In genomic region chr18:395481-396250, GRCh38 we compare ENCODE assay signal across 11 cellular contexts.
DNase-seq lines count a peak whose midpoint lies in the region; TF ChIP-seq lines count a peak whose summit lies in the region.
"Had no signal": no experiment of that assay in that cellular context is flagged by ENCODE, and none has a peak within 500 bp of the region (broad histone marks: within the 10 kb centered on the region; RNA-seq: fewer than 3 reads in every experiment).

No MANE protein-coding gene starts in this region.

- H3K4me1 ChIP-seq in esophagus muscularis mucosa, result peaks cover 24 to 72% (median 64%) of the 10 kb centered on the region in 4 donors
- peaks cover 29 to 51% of the 10 kb centered on the region in 2 experiments for H3K4me1 ChIP-seq in neutrophil (ENCODE audit: control insufficient read depth in 1 of 2, insufficient read depth in 1 of 2, low read depth in 1 of 2, low read length in 1 of 2)

- H3K27ac ChIP-seq in esophagus muscularis mucosa (replicated peaks in 1 of 4), result peak overlapping the region; percentile 67 to 82 (median 79)
- peak overlapping the region; percentile 88 for H3K27ac ChIP-seq in neutrophil
- H3K27ac ChIP-seq in substantia nigra (ENCODE audit: low read depth, low read length, poor library complexity, severe bottlenecking), result no peak overlapping the region

- WGBS in esophagus muscularis mucosa, result 19% methylated on average over 12 of the region's 12 CpGs

- intact Hi-C loops in esophagus muscularis mucosa (cut with DNase I), result no loop called here
- intact Hi-C loops in activated naive CD4-positive, alpha-beta T cell treated with anti-CD3 and anti-CD28 coated beads for 36 hours (cut with micrococcal nuclease), result no loop called here

- H3K27me3 Mint-ChIP-seq in activated naive CD4-positive, alpha-beta T cell treated with anti-CD3 and anti-CD28 coated beads for 36 hours (ENCODE audit: low read depth), result no peaks in the 10 kb centered on the region

- DNase-seq in AG20443 (ENCODE audit: low spot score) (peak; percentile 67), NCI-H2227 treated with DMSO at 0.1 percent for 48 hours (lab: John Stamatoyannopoulos, UW) (peak; percentile 78), esophagus muscularis mucosa (ENCODE audit: extremely low spot score) (no peak), GDM1 (lab: John Stamatoyannopoulos, UW) (no peak), substantia nigra (lab: John Stamatoyannopoulos, UW) (no peak), COLO829 (ENCODE audit: low spot score) (no peak)
- no peak for DNase-seq in activated naive CD4-positive, alpha-beta T cell treated with anti-CD3 and anti-CD28 coated beads for 36 hours
- DNase-seq: activated CD4-positive, alpha-beta T cell treated with anti-CD3 and anti-CD28 coated beads for 48 hours; stimulated activated naive B cell treated with anti-CD40 and anti-IgM and Interleukin-4, amounts not matched to agents 10 μg/mL and 1 μg/mL and 100 μg/mL, for 72 hours had no signal

- H3K36me3 ChIP-seq in esophagus muscularis mucosa (no peaks in the 10 kb centered on the region), neutrophil (no peaks in the 10 kb centered on the region)

- no peak overlapping the region for H3K4me3 Mint-ChIP-seq in activated naive CD4-positive, alpha-beta T cell treated with anti-CD3 and anti-CD28 coated beads for 36 hours
- H3K4me3 Mint-ChIP-seq: IgD-negative memory B cell; stimulated activated naive B cell treated with anti-CD40 and anti-IgM and Interleukin-4, amounts not matched to agents 10 μg/mL and 1 μg/mL and 100 μg/mL, for 72 hours had no signal

- H3K27ac Mint-ChIP-seq in activated naive CD4-positive, alpha-beta T cell treated with anti-CD3 and anti-CD28 coated beads for 36 hours, result no peak overlapping the region
- H3K27ac Mint-ChIP-seq: IgD-negative memory B cell; stimulated activated naive B cell treated with anti-CD40 and anti-IgM and Interleukin-4, amounts not matched to agents 10 μg/mL and 1 μg/mL and 100 μg/mL, for 72 hours had no signal

- H3K4me1 Mint-ChIP-seq in activated naive CD4-positive, alpha-beta T cell treated with anti-CD3 and anti-CD28 coated beads for 36 hours (ENCODE audit: low read depth), result no peaks in the 10 kb centered on the region
- H3K4me1 Mint-ChIP-seq: IgD-negative memory B cell; stimulated activated naive B cell treated with anti-CD40 and anti-IgM and Interleukin-4, amounts not matched to agents 10 μg/mL and 1 μg/mL and 100 μg/mL, for 72 hours had no signal

- no peaks in the 10 kb centered on the region for H3K27me3 ChIP-seq in esophagus muscularis mucosa
- H3K27me3 ChIP-seq in neutrophil, result no peaks in the 10 kb centered on the region

- H3K4me3 ChIP-seq in esophagus muscularis mucosa (no peak overlapping the region), neutrophil (ENCODE audit: low read depth in 1 of 2, low read length in 1 of 2) (no peak overlapping the region)

- no peaks in the 10 kb centered on the region for H3K36me3 Mint-ChIP-seq in activated naive CD4-positive, alpha-beta T cell treated with anti-CD3 and anti-CD28 coated beads for 36 hours (ENCODE audit: low read depth)
- H3K36me3 Mint-ChIP-seq: IgD-negative memory B cell; stimulated activated naive B cell treated with anti-CD40 and anti-IgM and Interleukin-4, amounts not matched to agents 10 μg/mL and 1 μg/mL and 100 μg/mL, for 72 hours had no signal

- no peak for TF ChIP-seq CTCF in esophagus muscularis mucosa (IDR thresholded peaks at IDR 0.05)
- no peak for TF ChIP-seq CTCF in neutrophil (IDR thresholded peaks at IDR 0.05)

- no peak for TF ChIP-seq POLR2A in esophagus muscularis mucosa (IDR thresholded peaks at IDR 0.05; ENCODE audit: low read depth)

- H3K9me3 ChIP-seq in esophagus muscularis mucosa, result no peaks in the 10 kb centered on the region
- no peaks in the 10 kb centered on the region for H3K9me3 ChIP-seq in neutrophil

- no peaks in the 10 kb centered on the region for H3K9me3 Mint-ChIP-seq in activated naive CD4-positive, alpha-beta T cell treated with anti-CD3 and anti-CD28 coated beads for 36 hours
- H3K9me3 Mint-ChIP-seq: stimulated activated naive B cell treated with anti-CD40 and anti-IgM and Interleukin-4, amounts not matched to agents 10 μg/mL and 1 μg/mL and 100 μg/mL, for 72 hours had no signal

- TF ChIP-seq EP300 in esophagus muscularis mucosa (IDR thresholded peaks at IDR 0.05), result no peak

- CTCF ChIA-PET in activated naive CD4-positive, alpha-beta T cell treated with anti-CD3 and anti-CD28 coated beads for 36 hours (lab: Charles Lee), result interaction anchor here (0.6 kb wide), 1 partner anchor 287 kb away, joined by 3 read pairs; no protein-coding TSS in a partner anchor

Comparison
In these comparisons a context has a peak if more than half of its experiments do, and no peak if none do; other contexts are left out.
1. DNase-seq: peak in AG20443 (single experiment) and NCI-H2227 treated with DMSO at 0.1 percent for 48 hours (single experiment); none in esophagus muscularis mucosa (single experiment), GDM1 (single experiment), substantia nigra (0 of 49), activated naive CD4-positive, alpha-beta T cell treated with anti-CD3 and anti-CD28 coated beads for 36 hours (single experiment) and COLO829 (single experiment).